Comparison of ENCODE assay signal across 9 cellular contexts in the genomic region with DNA sequence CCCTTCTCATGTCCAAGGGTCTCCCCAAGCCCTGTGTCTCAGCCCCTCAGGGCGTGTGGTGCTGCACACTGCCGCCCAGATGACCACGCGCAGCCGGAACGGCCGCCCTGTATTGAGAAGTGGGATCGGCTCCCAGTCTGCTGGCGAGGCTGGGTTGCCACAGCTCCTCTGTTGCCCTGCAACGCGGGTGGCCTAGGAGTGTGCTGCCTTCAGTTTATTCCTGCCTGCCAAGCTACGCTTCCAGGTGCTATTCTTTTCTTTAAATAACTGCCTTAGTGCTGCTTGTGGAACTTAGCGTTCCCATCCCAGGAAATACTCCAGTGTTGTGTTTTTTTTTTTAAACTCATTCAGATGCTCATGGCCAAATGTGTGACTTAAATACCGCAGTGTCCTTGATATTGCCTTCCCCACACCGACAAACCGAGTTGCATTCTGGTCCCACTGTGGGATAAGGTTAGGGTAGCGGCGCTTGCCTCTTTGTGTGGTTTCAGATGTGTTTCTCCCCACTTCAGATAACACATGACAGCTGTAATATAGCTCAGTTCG. TPM values are rescaled to one million over a fixed set of nuclear protein-coding genes. Genes with fewer than 3 reads are reported as not detected.
DNase-seq lines count a peak whose midpoint lies in the region; ATAC-seq and TF ChIP-seq lines count a peak whose summit lies in the region.
"Had no signal": no experiment of that assay in that cellular context is flagged by ENCODE, and none has a peak within 500 bp of the region (broad histone marks: within the 10 kb centered on the region; RNA-seq: fewer than 3 reads in every experiment).

No MANE protein-coding gene starts in this region.

- WGBS in esophagus muscularis mucosa: 22% methylated on average over 12 of the region's 19 CpGs

- H3K27me3 ChIP-seq in Peyer's patch (no peaks in the 10 kb centered on the region), esophagus muscularis mucosa (no peaks in the 10 kb centered on the region), neutrophil (no peaks in the 10 kb centered on the region)

- no peaks in the 10 kb centered on the region for H3K9me3 ChIP-seq in Peyer's patch
- H3K9me3 ChIP-seq in esophagus muscularis mucosa: no peaks in the 10 kb centered on the region
- no peaks in the 10 kb centered on the region for H3K9me3 ChIP-seq in neutrophil

- peak; percentile 82 for TF ChIP-seq EP300 in esophagus muscularis mucosa (IDR thresholded peaks at IDR 0.05)

- TF ChIP-seq CTCF in Peyer's patch (IDR thresholded peaks at IDR 0.05): no peak
- no peak for TF ChIP-seq CTCF in esophagus muscularis mucosa (IDR thresholded peaks at IDR 0.05)
- TF ChIP-seq CTCF in neutrophil (IDR thresholded peaks at IDR 0.05): no peak

- intact Hi-C loops in esophagus muscularis mucosa (cut with DNase I): no loop called here

- ATAC-seq in HG03039 (IDR thresholded peaks at IDR 0.05; ENCODE audit: unreplicated experiment): no peak
- no peak for ATAC-seq in HG03442 (IDR thresholded peaks at IDR 0.05; ENCODE audit: unreplicated experiment)
- ATAC-seq in GM18498 (IDR thresholded peaks at IDR 0.05; ENCODE audit: unreplicated experiment): no peak

- TF ChIP-seq POLR2A in Peyer's patch (IDR thresholded peaks at IDR 0.05): no peak
- TF ChIP-seq POLR2A in esophagus muscularis mucosa (IDR thresholded peaks at IDR 0.05; ENCODE audit: low read depth): no peak

- peaks cover 14 to 98% (median 46%) of the 10 kb centered on the region in 4 donors for H3K4me1 ChIP-seq in Peyer's patch
- peaks cover 99 to 100% (median 100%) of the 10 kb centered on the region in 4 donors for H3K4me1 ChIP-seq in esophagus muscularis mucosa
- peaks cover 91 to 98% of the 10 kb centered on the region in 2 experiments for H3K4me1 ChIP-seq in neutrophil (ENCODE audit: control insufficient read depth in 1 of 2, insufficient read depth in 1 of 2, low read depth in 1 of 2, low read length in 1 of 2)

- H3K27ac ChIP-seq in Peyer's patch (peak overlapping the region; percentile 71 to 95 (median 84)), esophagus muscularis mucosa (replicated peaks in 1 of 4) (peak overlapping the region; percentile 92 to 99 (median 98)), neutrophil (peak overlapping the region; percentile 88)

- DNase-seq in Ammon's horn (ENCODE audit: low spot score) (peak; percentile 69), Peyer's patch (no peak), esophagus muscularis mucosa (ENCODE audit: extremely low spot score) (no peak), ecto neural progenitor cell (ENCODE audit: low spot score) (no peak)
- DNase-seq: DMS 273 treated with DMSO at 0.1 percent for 48 hours had no signal

- H3K4me3 ChIP-seq in Peyer's patch: no peak overlapping the region
- H3K4me3 ChIP-seq in esophagus muscularis mucosa: peak overlapping the region; percentile 17 to 31 (median 26)
- peak overlapping the region; percentile 46 to 49 for H3K4me3 ChIP-seq in neutrophil (ENCODE audit: low read depth in 1 of 2, low read length in 1 of 2)

- H3K36me3 ChIP-seq in Peyer's patch (no peaks in the 10 kb centered on the region), esophagus muscularis mucosa (peaks cover 0 to 9% (median 2%) of the 10 kb centered on the region in 4 donors), neutrophil (no peaks in the 10 kb centered on the region)

RNA-seq across cellular contexts. Expression of a gene that starts 16.6 kb away (rescaled TPM):
- total RNA-seq in Peyer's patch: 1,000 to 10,000 TPM in 1 of 4 donors, 100 to 1,000 TPM in 3; 360 to 1,049 (median 814) TPM
- 100 to 1,000 TPM; 416 to 816 (median 598) TPM for total RNA-seq in esophagus muscularis mucosa

RNA-seq across cellular contexts. Expression of a gene that starts 45.0 kb away (rescaled TPM):
- total RNA-seq in Peyer's patch (100 to 1,000 TPM; 314 to 442 (median 369) TPM), esophagus muscularis mucosa (100 to 1,000 TPM; 333 to 570 (median 446) TPM)

RNA-seq across cellular contexts. Expression of a gene that starts 46.3 kb away (rescaled TPM):
- 100 to 1,000 TPM in 1 of 4 donors, 10 to 100 TPM in 1, 1 to 10 TPM in 2; 7.0 to 116 (median 10.4) TPM for total RNA-seq in Peyer's patch
- 1 to 10 TPM; 1.2 to 4.5 (median 3.1) TPM for total RNA-seq in esophagus muscularis mucosa

Comparison
In these comparisons a context has a peak if more than half of its experiments do, and no peak if none do; other contexts are left out.
1. H3K4me3 ChIP-seq: peak in esophagus muscularis mucosa (4 of 4) and neutrophil (2 of 2); none in Peyer's patch (0 of 4).
2. Peak in every context shown above with its lines, with median percentiles within 50 percentile points of each other: H3K27ac ChIP-seq.